Comparison of ENCODE assay signal across 16 cellular contexts in genomic region chr2:109679627-109680026, GRCh38.
"Had no signal": no experiment of that assay in that cellular context is flagged by ENCODE, and none has a peak within 500 bp of the region (broad histone marks: within the 10 kb centered on the region; RNA-seq: fewer than 3 reads in every experiment).

No MANE protein-coding gene starts in this region.

- H3K27ac ChIP-seq: dorsolateral prefrontal cortex, right atrium auricular region, suprapubic skin had no signal

- DNase-seq: activated CD4-positive, alpha-beta memory T cell treated with anti-CD3 and anti-CD28 coated beads, Interleukin-2, amount 10 ng/mL, durations not matched to agents 7 days and 5 days; activated CD4-positive, alpha-beta T cell treated with anti-CD3 and anti-CD28 coated beads for 48 hours; activated CD4-positive, CD25-positive, alpha-beta regulatory T cell; activated CD8-positive, alpha-beta memory T cell treated with anti-CD3 and anti-CD28 coated beads, Interleukin-2, amount 10 ng/mL, durations not matched to agents 7 days and 5 days; activated naive CD4-positive, alpha-beta T cell; activated naive CD8-positive, alpha-beta T cell treated with anti-CD3 and anti-CD28 coated beads for 36 hours; activated T-cell treated with anti-CD3 and anti-CD28 coated beads, Interleukin-2, amount 50 U/mL, for 1 hour; anterior cingulate cortex; caudate nucleus; dorsolateral prefrontal cortex; foreskin fibroblast; stimulated activated naive CD8-positive, alpha-beta T cell treated with anti-CD3 and anti-CD28 coated beads, Interleukin-15, Interleukin-2, amounts not matched to agents 100 U/mL and 50 U/mL, for 24 hours had no signal

- H3K36me3 ChIP-seq: right atrium auricular region, suprapubic skin had no signal

- H3K9me3 ChIP-seq: right atrium auricular region, suprapubic skin had no signal

- H3K4me1 ChIP-seq: right atrium auricular region had no signal

- ATAC-seq: activated CD8-positive, alpha-beta memory T cell treated with anti-CD3 and anti-CD28 coated beads, Interleukin-2, amount 10 ng/mL, durations not matched to agents 7 days and 5 days; activated T-helper 17 cell treated with anti-CD3 and anti-CD28 coated beads, Interleukin-2, amount 50 U/mL, for 72 hours; natural killer cell treated with Interleukin-12 subunit alpha and Interleukin-12 subunit beta and Interleukin-15 and Interleukin-18, amount 100 ng/mL, for 72 hours; stimulated activated naive CD8-positive, alpha-beta T cell treated with anti-CD3 and anti-CD28 coated beads, Interleukin-15, Interleukin-2, amounts not matched to agents 100 U/mL and 50 U/mL, for 24 hours had no signal

- H3K4me3 ChIP-seq: dorsolateral prefrontal cortex, right atrium auricular region, suprapubic skin had no signal

- H3K27me3 ChIP-seq: right atrium auricular region, suprapubic skin had no signal
